13 cellular contexts compared by ENCODE assay signal in genomic region chr11:12137005-12137690, GRCh38. TPM values are rescaled to one million over a fixed set of nuclear protein-coding genes. Genes with fewer than 3 reads are reported as not detected.
DNase-seq lines count a peak whose midpoint lies in the region; ATAC-seq and TF ChIP-seq lines count a peak whose summit lies in the region.
"Had no signal": no experiment of that assay in that cellular context is flagged by ENCODE, and none has a peak within 500 bp of the region (broad histone marks: within the 10 kb centered on the region; RNA-seq: fewer than 3 reads in every experiment).

No MANE protein-coding gene starts in this region.

- no peaks in the 10 kb centered on the region for H3K9me3 ChIP-seq in upper lobe of right lung
- no peaks in the 10 kb centered on the region for H3K9me3 ChIP-seq in spleen

- intact Hi-C loops in upper lobe of right lung (cut with DNase I) (no loop called here), spleen (cut with DNase I; ENCODE audit: low total_unique reads) (no loop called here)

- H3K27ac Mint-ChIP-seq in activated T-cell treated with anti-CD3 and anti-CD28 coated beads, Interleukin-2, amount 50 U/mL, for 24 hours = peak overlapping the region; percentile 59
- peak overlapping the region; percentile 11 for H3K27ac Mint-ChIP-seq in central memory CD8-positive, alpha-beta T cell (ENCODE audit: low read depth)
- H3K27ac Mint-ChIP-seq: B cell; dendritic cell treated with granulocyte-macrophage colony-stimulating factor and Interleukin-4, amounts not matched to agents 40 ng/mL and 50 ng/mL, for 4 days; natural killer cell treated with Interleukin-12 subunit alpha and Interleukin-12 subunit beta and Interleukin-15 and Interleukin-18, amount 100 ng/mL, for 72 hours had no signal

- H3K27me3 ChIP-seq in upper lobe of right lung = no peaks in the 10 kb centered on the region
- H3K27me3 ChIP-seq in spleen (replicated peaks in 1 of 7) = peaks cover 0 to 3% (median 0%) of the 10 kb centered on the region in 7 donors

- no peaks in the 10 kb centered on the region for H3K36me3 ChIP-seq in upper lobe of right lung
- peaks cover 0 to 12% (median 0%) of the 10 kb centered on the region in 6 donors for H3K36me3 ChIP-seq in spleen

- TF ChIP-seq CTCF in upper lobe of right lung (IDR thresholded peaks at IDR 0.05) (no peak), spleen (IDR thresholded peaks at IDR 0.05 in 8 of 11, conservative IDR thresholded peaks at IDR 0.05 in 3 of 11) (no peak)

- no peak for TF ChIP-seq POLR2A in spleen (IDR thresholded peaks at IDR 0.05)

- H3K9me3 Mint-ChIP-seq in activated T-cell treated with anti-CD3 and anti-CD28 coated beads, Interleukin-2, amount 50 U/mL, for 24 hours = no peaks in the 10 kb centered on the region
- H3K9me3 Mint-ChIP-seq in central memory CD8-positive, alpha-beta T cell = no peaks in the 10 kb centered on the region
- H3K9me3 Mint-ChIP-seq: dendritic cell treated with granulocyte-macrophage colony-stimulating factor and Interleukin-4, amounts not matched to agents 40 ng/mL and 50 ng/mL, for 4 days; natural killer cell treated with Interleukin-12 subunit alpha and Interleukin-12 subunit beta and Interleukin-15 and Interleukin-18, amount 100 ng/mL, for 72 hours had no signal

- H3K4me1 Mint-ChIP-seq in activated T-cell treated with anti-CD3 and anti-CD28 coated beads, Interleukin-2, amount 50 U/mL, for 24 hours (ENCODE audit: low read depth) = peaks cover 50% of the 10 kb centered on the region
- H3K4me1 Mint-ChIP-seq in central memory CD8-positive, alpha-beta T cell = peaks cover 36% of the 10 kb centered on the region

- no peak for ATAC-seq in central memory CD8-positive, alpha-beta T cell (replicated peaks; ENCODE audit: extremely low read depth, poor library complexity, severe bottlenecking)
- peak; percentile 41 for ATAC-seq in upper lobe of right lung

- peaks cover 31% of the 10 kb centered on the region for H3K36me3 Mint-ChIP-seq in activated T-cell treated with anti-CD3 and anti-CD28 coated beads, Interleukin-2, amount 50 U/mL, for 24 hours (ENCODE audit: low read depth)
- H3K36me3 Mint-ChIP-seq in central memory CD8-positive, alpha-beta T cell (ENCODE audit: insufficient read depth) = no peaks in the 10 kb centered on the region
- H3K36me3 Mint-ChIP-seq: natural killer cell treated with Interleukin-12 subunit alpha and Interleukin-12 subunit beta and Interleukin-15 and Interleukin-18, amount 100 ng/mL, for 72 hours had no signal

- H3K27me3 Mint-ChIP-seq in activated T-cell treated with anti-CD3 and anti-CD28 coated beads, Interleukin-2, amount 50 U/mL, for 24 hours = no peaks in the 10 kb centered on the region
- no peaks in the 10 kb centered on the region for H3K27me3 Mint-ChIP-seq in central memory CD8-positive, alpha-beta T cell
- H3K27me3 Mint-ChIP-seq: activated T-helper 17 cell treated with anti-CD3 and anti-CD28 coated beads, Interleukin-2, amount 50 U/mL, for 72 hours; dendritic cell treated with granulocyte-macrophage colony-stimulating factor and Interleukin-4, amounts not matched to agents 40 ng/mL and 50 ng/mL, for 4 days; natural killer cell treated with Interleukin-12 subunit alpha and Interleukin-12 subunit beta and Interleukin-15 and Interleukin-18, amount 100 ng/mL, for 72 hours had no signal

- peaks cover 64% of the 10 kb centered on the region for H3K4me1 ChIP-seq in upper lobe of right lung
- H3K4me1 ChIP-seq in spleen = peaks cover 0 to 28% (median 11%) of the 10 kb centered on the region in 6 donors

- no peak overlapping the region for H3K4me3 Mint-ChIP-seq in activated T-cell treated with anti-CD3 and anti-CD28 coated beads, Interleukin-2, amount 50 U/mL, for 24 hours
- no peak overlapping the region for H3K4me3 Mint-ChIP-seq in central memory CD8-positive, alpha-beta T cell
- H3K4me3 Mint-ChIP-seq: B cell; dendritic cell treated with granulocyte-macrophage colony-stimulating factor and Interleukin-4, amounts not matched to agents 40 ng/mL and 50 ng/mL, for 4 days; natural killer cell treated with Interleukin-12 subunit alpha and Interleukin-12 subunit beta and Interleukin-15 and Interleukin-18, amount 100 ng/mL, for 72 hours had no signal

- H3K4me3 ChIP-seq in upper lobe of right lung (no peak overlapping the region), spleen (no peak overlapping the region)

- no peak for DNase-seq in activated T-cell treated with anti-CD3 and anti-CD28 coated beads, Interleukin-2, amount 50 U/mL, for 24 hours
- no peak for DNase-seq in activated T-cell treated with anti-CD3 and anti-CD28 coated beads for 4 hours
- DNase-seq in central memory CD8-positive, alpha-beta T cell (ENCODE audit: low spot score in 2 of 2) = no peak
- peak; percentile 70 for DNase-seq in medulla oblongata (ENCODE audit: extremely low spot score)
- peak; percentile 71 for DNase-seq in upper lobe of right lung
- DNase-seq in activated gamma-delta T cell treated with Interleukin-2 at 50 U/mL for 16 hours = no peak
- no peak for DNase-seq in NCI-H2227 (lab: John Stamatoyannopoulos, UW; ENCODE audit: unreplicated experiment)
- no peak for DNase-seq in spleen
- DNase-seq: stimulated activated CD4-positive, alpha-beta T cell treated with anti-CD3 and anti-CD28 coated beads, Interleukin-1b, Interleukin-23, amount 100 ng/mL, for 48 hours had no signal

- H3K27ac ChIP-seq in upper lobe of right lung = peak overlapping the region; percentile 36
- H3K27ac ChIP-seq in spleen = no peak overlapping the region

- 81 to 91% (median 88%) methylated on average over 3 to 12 of the region's 12 CpGs for WGBS in spleen, 5 donors

RNA-seq across cellular contexts. Expression of gene MICAL2, which starts 26.8 kb away (rescaled TPM):
- total RNA-seq in upper lobe of right lung (197 TPM), spleen (10 to 100 TPM; 18.6 to 50.8 (median 36.4) TPM)
- polyA plus RNA-seq in spleen = 1 to 10 TPM; 1.9 to 4.6 (median 2.2) TPM

Comparison
In these comparisons a context has a peak if more than half of its experiments do, and no peak if none do; other contexts are left out.
1. DNase-seq: peak in medulla oblongata (single experiment) and upper lobe of right lung (single experiment); none in activated T-cell treated with anti-CD3 and anti-CD28 coated beads, Interleukin-2, amount 50 U/mL, for 24 hours (single experiment), activated T-cell treated with anti-CD3 and anti-CD28 coated beads for 4 hours (single experiment), central memory CD8-positive, alpha-beta T cell (0 of 2), activated gamma-delta T cell treated with Interleukin-2 at 50 U/mL for 16 hours (single experiment), NCI-H2227 (single experiment) and spleen (single experiment).